In the genomic region with DNA sequence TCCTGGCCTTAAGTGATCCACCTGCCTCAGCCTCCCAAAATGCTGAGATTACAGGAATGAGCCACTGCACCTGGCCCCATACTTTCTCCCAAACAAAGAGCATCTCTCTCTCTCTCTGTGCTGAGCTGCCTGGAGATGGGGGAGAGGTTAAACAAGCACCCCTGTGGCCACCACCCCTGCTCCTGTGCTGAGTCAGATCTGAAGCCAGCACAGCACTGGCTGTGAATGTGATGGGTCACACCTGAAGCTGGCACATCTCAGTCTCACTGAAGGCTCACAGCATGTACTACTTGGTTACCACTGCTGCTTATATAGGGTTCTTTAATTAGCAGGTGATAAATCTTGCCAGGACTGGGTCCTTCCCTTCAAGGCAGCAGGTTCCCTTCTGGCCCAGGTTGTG, we compare ENCODE assay signal across 1 cellular context.
TF ChIP-seq lines count a peak whose summit lies in the region.

No MANE protein-coding gene starts in this region.

TF ChIP-seq in IMR-90, 13 proteins besides CTCF, POLR2A, EP300 and RAD21:
- TF ChIP-seq FOS (IDR thresholded peaks at IDR 0.05; ENCODE audit: low read depth, low read length) (no peak), ELK1 (IDR thresholded peaks at IDR 0.05; ENCODE audit: borderline replicate concordance, low read depth, low read length) (no peak), BHLHE40 (IDR thresholded peaks at IDR 0.05; ENCODE audit: low read depth, low read length) (no peak), NFE2L2 (IDR thresholded peaks at IDR 0.05; ENCODE audit: low read depth, low read length) (no peak), MAZ (IDR thresholded peaks at IDR 0.05; ENCODE audit: borderline replicate concordance, low read depth, low read length) (no peak), RFX5 (IDR thresholded peaks at IDR 0.05; ENCODE audit: low read depth, low read length) (no peak), MXI1 (IDR thresholded peaks at IDR 0.05; ENCODE audit: borderline replicate concordance, low read depth, low read length) (no peak), RCOR1 (IDR thresholded peaks at IDR 0.05; ENCODE audit: insufficient replicate concordance, low read length) (no peak), CEBPB (IDR thresholded peaks at IDR 0.05; ENCODE audit: low read depth, low read length) (no peak), CHD1 (IDR thresholded peaks at IDR 0.05; ENCODE audit: low read depth, low read length) (no peak), USF2 (IDR thresholded peaks at IDR 0.05; ENCODE audit: low read depth, low read length) (no peak), MAFK (IDR thresholded peaks at IDR 0.05; ENCODE audit: low read depth, low read length) (no peak)
TF ChIP-seq in IMR-90: peak in this region for 0.
